26 cellular contexts compared by ENCODE assay signal in genomic region chr12:50157259-50157658, GRCh38. TPM values are rescaled to one million over a fixed set of nuclear protein-coding genes. Genes with fewer than 3 reads are reported as not detected.
DNase-seq lines count a peak whose midpoint lies in the region; ATAC-seq, FAIRE-seq and TF ChIP-seq lines count a peak whose summit lies in the region.
"Had no signal": no experiment of that assay in that cellular context is flagged by ENCODE, and none has a peak within 500 bp of the region (broad histone marks: within the 10 kb centered on the region; RNA-seq: fewer than 3 reads in every experiment).

No MANE protein-coding gene starts in this region.

- intact Hi-C loops in activated CD4-positive, alpha-beta T cell treated with anti-CD3 and anti-CD28 coated beads, Interleukin-2, amount 10 ng/mL, durations not matched to agents 24 days and 14 days (cut with micrococcal nuclease) = no loop called here
- intact Hi-C loops in CD8-positive, alpha-beta T cell (cut with DNase I, micrococcal nuclease) = no loop called here

- peak overlapping the region; percentile 69 for H3K27ac Mint-ChIP-seq in activated CD4-positive, alpha-beta T cell treated with anti-CD3 and anti-CD28 coated beads, Interleukin-2, amount 10 ng/mL, durations not matched to agents 24 days and 14 days
- peak overlapping the region; percentile 43 for H3K27ac Mint-ChIP-seq in CD8-positive, alpha-beta T cell
- peak overlapping the region; percentile 31 for H3K27ac Mint-ChIP-seq in astrocyte (ENCODE audit: unreplicated experiment)
- H3K27ac Mint-ChIP-seq in naive thymus-derived CD8-positive, alpha-beta T cell = peak overlapping the region in 6 of 10 donors; percentile 18 to 87 (median 52)

- peaks cover 54% of the 10 kb centered on the region for H4K20me1 ChIP-seq in astrocyte (ENCODE audit: insufficient read depth, low read length)

- no peak for ATAC-seq in CD8-positive, alpha-beta T cell
- no peak for ATAC-seq in naive thymus-derived CD8-positive, alpha-beta T cell
- ATAC-seq in GM18868 (IDR thresholded peaks at IDR 0.05; ENCODE audit: unreplicated experiment) = no peak
- ATAC-seq: HepG2, upper lobe of right lung had no signal

- no peak overlapping the region for H3K4me3 Mint-ChIP-seq in activated CD4-positive, alpha-beta T cell treated with anti-CD3 and anti-CD28 coated beads, Interleukin-2, amount 10 ng/mL, durations not matched to agents 24 days and 14 days
- no peak overlapping the region for H3K4me3 Mint-ChIP-seq in CD8-positive, alpha-beta T cell
- H3K4me3 Mint-ChIP-seq in astrocyte (ENCODE audit: unreplicated experiment) = no peak overlapping the region
- no peak overlapping the region for H3K4me3 Mint-ChIP-seq in naive thymus-derived CD8-positive, alpha-beta T cell
- H3K4me3 Mint-ChIP-seq: neural crest cell had no signal

- peaks cover 10% of the 10 kb centered on the region for H3K4me1 ChIP-seq in CD8-positive, alpha-beta T cell (ENCODE audit: insufficient read depth, low read length)
- H3K4me1 ChIP-seq in astrocyte (ENCODE audit: insufficient read depth, low read length) = peaks cover 10% of the 10 kb centered on the region
- H3K4me1 ChIP-seq: Peyer's patch, prostate gland, SJCRH30, upper lobe of right lung had no signal

- no peaks in the 10 kb centered on the region for H3K9me3 Mint-ChIP-seq in activated CD4-positive, alpha-beta T cell treated with anti-CD3 and anti-CD28 coated beads, Interleukin-2, amount 10 ng/mL, durations not matched to agents 24 days and 14 days
- H3K9me3 Mint-ChIP-seq in CD8-positive, alpha-beta T cell = no peaks in the 10 kb centered on the region
- H3K9me3 Mint-ChIP-seq in astrocyte (ENCODE audit: unreplicated experiment) = no peaks in the 10 kb centered on the region
- H3K9me3 Mint-ChIP-seq in naive thymus-derived CD8-positive, alpha-beta T cell = no peaks in the 10 kb centered on the region
- H3K9me3 Mint-ChIP-seq: neural crest cell had no signal

- H3K4me3 ChIP-seq in CD8-positive, alpha-beta T cell (ENCODE audit: low read depth, low read length) = no peak overlapping the region
- H3K4me3 ChIP-seq in astrocyte (ENCODE audit: insufficient read depth, low read depth, low read length) = no peak overlapping the region
- H3K4me3 ChIP-seq: Peyer's patch, prostate gland, SJCRH30, upper lobe of right lung had no signal

- H3K27me3 Mint-ChIP-seq in activated CD4-positive, alpha-beta T cell treated with anti-CD3 and anti-CD28 coated beads, Interleukin-2, amount 10 ng/mL, durations not matched to agents 24 days and 14 days = no peaks in the 10 kb centered on the region
- H3K27me3 Mint-ChIP-seq in CD8-positive, alpha-beta T cell (ENCODE audit: low read depth) = no peaks in the 10 kb centered on the region
- no peaks in the 10 kb centered on the region for H3K27me3 Mint-ChIP-seq in astrocyte (ENCODE audit: low read depth, unreplicated experiment)
- H3K27me3 Mint-ChIP-seq in naive thymus-derived CD8-positive, alpha-beta T cell = no peaks in the 10 kb centered on the region

- H2AFZ ChIP-seq in astrocyte (ENCODE audit: low read depth, low read length) = no peak overlapping the region

- H3K36me3 ChIP-seq in CD8-positive, alpha-beta T cell (ENCODE audit: insufficient read depth, low read length) = peaks cover 6% of the 10 kb centered on the region
- H3K36me3 ChIP-seq in astrocyte (ENCODE audit: insufficient read depth, low read length) = no peaks in the 10 kb centered on the region
- H3K36me3 ChIP-seq: Peyer's patch, prostate gland had no signal

- DNase-seq in activated CD4-positive, alpha-beta T cell treated with anti-CD3 and anti-CD28 coated beads, Interleukin-2, amount 10 ng/mL, durations not matched to agents 24 days and 14 days = no peak
- DNase-seq in activated CD4-positive, alpha-beta T cell treated with anti-CD3 and anti-CD28 coated beads, Interleukin-2, amount 50 U/mL, for 48 hours = no peak
- DNase-seq in CD8-positive, alpha-beta T cell = no peak
- DNase-seq in astrocyte (ENCODE audit: low read depth) (peak; percentile 49), NCI-H2029 treated with DMSO at 0.1 percent for 48 hours (lab: John Stamatoyannopoulos, UW) (no peak)
- no peak for DNase-seq in naive thymus-derived CD8-positive, alpha-beta T cell
- DNase-seq in stimulated activated CD4-positive, alpha-beta T cell treated with anti-CD3 and anti-CD28 coated beads, Interleukin-1b, Interleukin-23, amount 100 ng/mL, for 48 hours = no peak
- DNase-seq: activated CD4-positive, alpha-beta T cell treated with anti-CD3 and anti-CD28 coated beads for 1 hour; activated effector memory CD4-positive, alpha-beta T cell treated with Interleukin-2 at 50 U/mL for 16 hours; COR-L47; DMS79 treated with DMSO at 0.1 percent for 48 hours; H7; hypothalamus; NCI-H1048; NCI-H187; NCI-H526; Peyer's patch; SJCRH30; stimulated activated CD8-positive, alpha-beta memory T cell treated with anti-CD3 and anti-CD28 coated beads, Interleukin-4, amount 100 ng/mL, for 48 hours; substantia nigra; T-helper 1 cell; upper lobe of right lung had no signal

- peaks cover 17% of the 10 kb centered on the region for H3K4me1 Mint-ChIP-seq in activated CD4-positive, alpha-beta T cell treated with anti-CD3 and anti-CD28 coated beads, Interleukin-2, amount 10 ng/mL, durations not matched to agents 24 days and 14 days
- H3K4me1 Mint-ChIP-seq in CD8-positive, alpha-beta T cell (ENCODE audit: low read depth) = peaks cover 31% of the 10 kb centered on the region
- H3K4me1 Mint-ChIP-seq in astrocyte (ENCODE audit: low read depth, unreplicated experiment) = peaks cover 8% of the 10 kb centered on the region
- peaks cover 3 to 32% (median 28%) of the 10 kb centered on the region in 4 donors for H3K4me1 Mint-ChIP-seq in naive thymus-derived CD8-positive, alpha-beta T cell

- H3K79me2 ChIP-seq in astrocyte (ENCODE audit: insufficient read depth, low read length) = peaks cover 85% of the 10 kb centered on the region

- TF ChIP-seq CTCF in CD8-positive, alpha-beta T cell (IDR thresholded peaks at IDR 0.05) = no peak
- no peak for TF ChIP-seq CTCF in astrocyte (IDR thresholded peaks at IDR 0.05; ENCODE audit: insufficient read depth, low read depth, low read length)

- CTCF ChIA-PET in CD8-positive, alpha-beta T cell (lab: Charles Lee) = interaction anchor here (0.7 to 2.4 kb wide), 2 partner anchors 19 to 45 kb away, joined by 3 to 9 read pairs; partner anchors contain the start of gene COX14

- H3K27me3 ChIP-seq in CD8-positive, alpha-beta T cell (ENCODE audit: insufficient read depth, low read length) = no peaks in the 10 kb centered on the region
- no peaks in the 10 kb centered on the region for H3K27me3 ChIP-seq in astrocyte (ENCODE audit: insufficient read depth, low read length)
- H3K27me3 ChIP-seq: Peyer's patch, SJCRH30, upper lobe of right lung had no signal

- POLR2A ChIA-PET in CD8-positive, alpha-beta T cell (lab: Charles Lee) = interaction anchor here (0.7 to 2.2 kb wide), 2 partner anchors 10 to 1927 kb away, joined by 4 to 6 read pairs; partner anchors contain the start of gene CERS5
- POLR2A ChIA-PET in naive thymus-derived CD8-positive, alpha-beta T cell (lab: Charles Lee) = interaction anchor here (1.1 kb wide), 1 partner anchor 8 kb away, joined by 6 read pairs; no protein-coding TSS in a partner anchor

- no peak overlapping the region for H3K27ac ChIP-seq in CD8-positive, alpha-beta T cell (ENCODE audit: low read depth, low read length)
- H3K27ac ChIP-seq in astrocyte (ENCODE audit: low read depth, low read length) = no peak overlapping the region
- H3K27ac ChIP-seq: Peyer's patch, prostate gland, SJCRH30, upper lobe of right lung had no signal

- no peak overlapping the region for H3K9ac ChIP-seq in astrocyte (ENCODE audit: low read length)

- H3K9me3 ChIP-seq in CD8-positive, alpha-beta T cell (ENCODE audit: low read length) = no peaks in the 10 kb centered on the region
- H3K9me3 ChIP-seq in astrocyte (ENCODE audit: insufficient read depth, low read depth, low read length) = no peaks in the 10 kb centered on the region
- H3K9me3 ChIP-seq: Peyer's patch, prostate gland, SJCRH30, upper lobe of right lung had no signal

- peak; percentile 50 for FAIRE-seq in astrocyte (lab: Jason Lieb, UNC)
- FAIRE-seq: HepG2 had no signal

- peaks cover 14% of the 10 kb centered on the region for H3K36me3 Mint-ChIP-seq in activated CD4-positive, alpha-beta T cell treated with anti-CD3 and anti-CD28 coated beads, Interleukin-2, amount 10 ng/mL, durations not matched to agents 24 days and 14 days (ENCODE audit: low read depth)
- peaks cover 17% of the 10 kb centered on the region for H3K36me3 Mint-ChIP-seq in CD8-positive, alpha-beta T cell
- peaks cover 3% of the 10 kb centered on the region for H3K36me3 Mint-ChIP-seq in astrocyte (ENCODE audit: low read depth, unreplicated experiment)
- H3K36me3 Mint-ChIP-seq in naive thymus-derived CD8-positive, alpha-beta T cell = peaks cover 0 to 14% (median 2%) of the 10 kb centered on the region in 3 donors

- no peak overlapping the region for H3K4me2 ChIP-seq in astrocyte (ENCODE audit: low read length)

RNA-seq across cellular contexts. Expression of gene CERS5, which starts 9.9 kb away (rescaled TPM):
- 62.6 and 66.5 TPM in 2 replicates for total RNA-seq in activated CD4-positive, alpha-beta T cell treated with anti-CD3 and anti-CD28 coated beads, Interleukin-2, amount 10 ng/mL, durations not matched to agents 24 days and 14 days
- 10 to 100 TPM; 45.2 to 46.2 TPM for total RNA-seq in CD8-positive, alpha-beta T cell
- total RNA-seq in astrocyte = 115 and 118 TPM in 2 replicates
- 10 to 100 TPM; 51.0 to 55.7 TPM for total RNA-seq in naive thymus-derived CD8-positive, alpha-beta T cell
- polyA plus RNA-seq in naive thymus-derived CD8-positive, alpha-beta T cell = 10 to 100 TPM; 31.0 to 45.0 (median 33.6) TPM

RNA-seq across cellular contexts. Expression of gene COX14, which starts 45.2 kb away (rescaled TPM):
- 44.0 and 45.0 TPM in 2 replicates for total RNA-seq in activated CD4-positive, alpha-beta T cell treated with anti-CD3 and anti-CD28 coated beads, Interleukin-2, amount 10 ng/mL, durations not matched to agents 24 days and 14 days
- 10 to 100 TPM; 42.2 to 43.3 TPM for total RNA-seq in CD8-positive, alpha-beta T cell
- 49.7 and 59.9 TPM in 2 replicates for total RNA-seq in astrocyte
- total RNA-seq in naive thymus-derived CD8-positive, alpha-beta T cell = 10 to 100 TPM; 43.4 to 47.1 TPM
- polyA plus RNA-seq in naive thymus-derived CD8-positive, alpha-beta T cell = 100 to 1,000 TPM; 266 to 317 (median 298) TPM

RNA-seq across cellular contexts. Expression of gene GPD1, which starts 53.5 kb away (rescaled TPM):
- 0.62 and 0.91 TPM in 2 replicates for total RNA-seq in activated CD4-positive, alpha-beta T cell treated with anti-CD3 and anti-CD28 coated beads, Interleukin-2, amount 10 ng/mL, durations not matched to agents 24 days and 14 days
- under 1 TPM; 0.24 to 0.50 TPM for total RNA-seq in CD8-positive, alpha-beta T cell
- total RNA-seq in astrocyte = 0.29 and 0.59 TPM in 2 replicates
- total RNA-seq in naive thymus-derived CD8-positive, alpha-beta T cell = 1 to 10 TPM; 1.1 to 1.5 TPM
- polyA plus RNA-seq in naive thymus-derived CD8-positive, alpha-beta T cell = not detected
- total RNA-seq: H7 had no signal
